ENCODE assay signal across 1 cellular context in genomic region chr18:49813321-49814146, GRCh38.
TF ChIP-seq lines count a peak whose summit lies in the region.

Gene ACAA2 (minus strand): TSS chr18:49813533. CDS start chr18:49813484, 49 bp downstream.

TF ChIP-seq in HEK293, 187 proteins besides CTCF, POLR2A, EP300 and RAD21 (continued from another document and continues in another):
- no peak for TF ChIP-seq ZNF704 (tag by site-specific recombination; IDR thresholded peaks at IDR 0.05)
- no peak for TF ChIP-seq ZNF514 (tag by site-specific recombination; IDR thresholded peaks at IDR 0.05)
- TF ChIP-seq HOXA7 (CRISPR knock-in tag; IDR thresholded peaks at IDR 0.05; ENCODE audit: borderline replicate concordance) = no peak
- no peak for TF ChIP-seq MYNN (tag by site-specific recombination; IDR thresholded peaks at IDR 0.05; ENCODE audit: borderline replicate concordance)
- no peak for TF ChIP-seq HOXC10 (CRISPR knock-in tag; IDR thresholded peaks at IDR 0.05)
- TF ChIP-seq YY1 (tag by site-specific recombination; IDR thresholded peaks at IDR 0.05) = peak; percentile 63
- no peak for TF ChIP-seq ZNF221 (tag by site-specific recombination; IDR thresholded peaks at IDR 0.05; ENCODE audit: borderline replicate concordance)
- no peak for TF ChIP-seq ZNF280C (tag by site-specific recombination; IDR thresholded peaks at IDR 0.05)
- TF ChIP-seq GLIS1 (tag by site-specific recombination; IDR thresholded peaks at IDR 0.05) = peak; percentile 99
- peak; percentile 92 for TF ChIP-seq ZNF777 (tag by site-specific recombination; IDR thresholded peaks at IDR 0.05; ENCODE audit: borderline replicate concordance)
- no peak for TF ChIP-seq ZNF645 (tag by site-specific recombination; IDR thresholded peaks at IDR 0.05)
- TF ChIP-seq TRIM28 (IDR thresholded peaks at IDR 0.05; ENCODE audit: borderline replicate concordance, low read length) = no peak
- no peak for TF ChIP-seq ZNF174 (tag by site-specific recombination; IDR thresholded peaks at IDR 0.05)
- peak; percentile 99 for TF ChIP-seq PRDM10 (tag by site-specific recombination; IDR thresholded peaks at IDR 0.05)
- TF ChIP-seq ZNF560 (tag by site-specific recombination; IDR thresholded peaks at IDR 0.05; ENCODE audit: borderline replicate concordance) = no peak
- TF ChIP-seq ZNF248 (tag by site-specific recombination; IDR thresholded peaks at IDR 0.05) = no peak
- TF ChIP-seq WT1 (tag by site-specific recombination; IDR thresholded peaks at IDR 0.05) = peak; percentile 41; the same call in 1 of the 2 replicates
- no peak for TF ChIP-seq ZNF791 (tag by site-specific recombination; IDR thresholded peaks at IDR 0.05)
- TF ChIP-seq ZSCAN23 (tag by site-specific recombination; IDR thresholded peaks at IDR 0.05) = peak; percentile 76; the same call in 1 of the 2 replicates
- TF ChIP-seq ZNF449 (tag by site-specific recombination; IDR thresholded peaks at IDR 0.05) = 0 out of 2 replicates have a peak, but pooled peaks have one; percentile 20
- TF ChIP-seq AEBP2 (tag by site-specific recombination; IDR thresholded peaks at IDR 0.05; ENCODE audit: borderline replicate concordance) = no peak
- TF ChIP-seq ZBTB8A (tag by site-specific recombination; IDR thresholded peaks at IDR 0.05) = peak; percentile 97
- TF ChIP-seq TSHZ1 (tag by site-specific recombination; IDR thresholded peaks at IDR 0.05; ENCODE audit: borderline replicate concordance) = no peak; the same call in 1 of the 2 replicates
- TF ChIP-seq ZNF610 (tag by site-specific recombination; IDR thresholded peaks at IDR 0.05; ENCODE audit: borderline replicate concordance) = peak; percentile 92
- peak; percentile 34; the same call in 1 of the 2 replicates for TF ChIP-seq OVOL3 (tag by site-specific recombination; IDR thresholded peaks at IDR 0.05)
- TF ChIP-seq ZSCAN16 (tag by site-specific recombination; IDR thresholded peaks at IDR 0.05) = no peak
- peak; percentile 74; the same call in 1 of the 2 replicates for TF ChIP-seq ZNF324 (tag by site-specific recombination; IDR thresholded peaks at IDR 0.05)
- peak; percentile 9; the same call in 1 of the 2 replicates for TF ChIP-seq REST (tag by site-specific recombination; IDR thresholded peaks at IDR 0.05)
- TF ChIP-seq ZNF623 (tag by site-specific recombination; IDR thresholded peaks at IDR 0.05) = 0 out of 2 replicates have a peak, but pooled peaks have one; percentile 16
- no peak for TF ChIP-seq ZNF530 (tag by site-specific recombination; IDR thresholded peaks at IDR 0.05; ENCODE audit: low read depth)
- TF ChIP-seq ZSCAN4 (tag by site-specific recombination; IDR thresholded peaks at IDR 0.05) = peak; percentile 26; the same call in 1 of the 2 replicates
